In the genomic region with DNA sequence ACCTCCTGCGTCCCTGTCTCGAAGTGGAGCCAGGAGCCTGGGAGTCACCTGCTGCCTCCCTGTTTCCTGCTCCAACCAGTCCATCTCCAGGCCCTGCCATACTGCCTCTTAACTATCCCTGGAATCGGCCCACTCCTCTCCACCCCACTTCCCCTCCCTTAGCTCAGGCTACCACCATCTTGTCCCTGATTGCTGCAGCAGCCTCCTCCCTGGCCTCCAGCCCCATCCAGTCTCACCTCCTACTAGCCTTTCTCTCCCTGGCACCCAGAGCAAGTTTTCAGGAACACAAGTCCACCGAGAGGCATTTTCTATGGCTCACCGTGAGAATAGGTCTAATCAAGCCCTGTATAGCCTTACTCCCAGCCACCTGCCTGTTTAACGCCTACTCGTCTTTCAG, we compare ENCODE assay signal across 8 cellular contexts. TPM values are rescaled to one million over a fixed set of nuclear protein-coding genes. Genes with fewer than 3 reads are reported as not detected.
A peak's percentile ranks its signal among the peaks of the same experiment; 100 is the strongest.
DNase-seq lines count a peak whose midpoint lies in the region; ATAC-seq, FAIRE-seq and TF ChIP-seq lines count a peak whose summit lies in the region.

No MANE protein-coding gene starts in this region.

- FAIRE-seq in small intestine (lab: Jason Lieb, UNC) (no peak), H54 (lab: Jason Lieb, UNC) (no peak)

- DNase-seq in HAP-1 (ENCODE audit: low spot score in 2 of 2), result no peak
- no peak for DNase-seq in WERI-Rb-1
- DNase-seq in iPS DF 6.9 (ENCODE audit: low read depth, low spot score), result no peak
- DNase-seq in small intestine, result no peak
- no peak for DNase-seq in activated effector memory CD4-positive, alpha-beta T cell treated with Interleukin-2 at 50 U/mL for 16 hours
- no peak for DNase-seq in sciatic nerve (ENCODE audit: low spot score)
- DNase-seq in H54 (ENCODE audit: insufficient read length, low spot score), result no peak

- ATAC-seq in sciatic nerve (no peak), GM19395 (IDR thresholded peaks at IDR 0.05; ENCODE audit: unreplicated experiment) (no peak)

- H3K36me3 ChIP-seq in HAP-1 (replicated peaks) (no peaks in the 10 kb centered on the region), WERI-Rb-1 (peaks cover 2% of the 10 kb centered on the region; the same call in 1 of the 2 replicates), iPS DF 6.9 (ENCODE audit: control insufficient read depth, insufficient read depth, low read length) (no peaks in the 10 kb centered on the region), small intestine (ENCODE audit: control insufficient read depth in 2 of 2, insufficient read depth in 2 of 2, low read length in 2 of 2) (no peaks in the 10 kb centered on the region)

- no CpG with 5 or more reads among the region's 7 CpGs for WGBS in iPS DF 6.9 (ENCODE audit: insufficient coverage, insufficient read length)
- 57 to 69% (median 67%) methylated on average over 7 of the region's 7 CpGs for WGBS in small intestine, 3 donors

- no peak for TF ChIP-seq CTCF in WERI-Rb-1 (IDR thresholded peaks at IDR 0.05; ENCODE audit: low read depth, low read length)

- H3K27me3 ChIP-seq in HAP-1 (ENCODE audit: low read depth) (no peaks in the 10 kb centered on the region), WERI-Rb-1 (ENCODE audit: insufficient read depth, low read depth, severe bottlenecking) (no peaks in the 10 kb centered on the region), iPS DF 6.9 (ENCODE audit: control insufficient read depth, insufficient read depth, low read length) (no peaks in the 10 kb centered on the region), small intestine (ENCODE audit: control insufficient read depth in 2 of 2, insufficient read depth in 2 of 2, low read length in 2 of 2) (no peaks in the 10 kb centered on the region)

- H3K27ac ChIP-seq in WERI-Rb-1, result peak overlapping the region; percentile 84
- no peak overlapping the region for H3K27ac ChIP-seq in iPS DF 6.9 (ENCODE audit: low read length)
- peak overlapping the region; percentile 58 to 83 for H3K27ac ChIP-seq in small intestine (ENCODE audit: low read depth in 1 of 2, low read length in 1 of 2)

- H3K9me3 ChIP-seq in HAP-1, result no peaks in the 10 kb centered on the region
- H3K9me3 ChIP-seq in WERI-Rb-1 (ENCODE audit: severe bottlenecking), result no peaks in the 10 kb centered on the region
- H3K9me3 ChIP-seq in iPS DF 6.9 (ENCODE audit: control insufficient read depth, insufficient read depth, low read length), result no peaks in the 10 kb centered on the region
- H3K9me3 ChIP-seq in small intestine (ENCODE audit: control insufficient read depth, low read depth), result no peaks in the 10 kb centered on the region

- no peak for TF ChIP-seq POLR2A in H54 (IDR thresholded peaks at IDR 0.05; ENCODE audit: low read depth, low read length)

- H3K4me3 ChIP-seq in HAP-1 (peak overlapping the region; percentile 46), WERI-Rb-1 (ENCODE audit: low read depth, low read length) (peak overlapping the region; percentile 26), iPS DF 6.9 (ENCODE audit: low read length) (peak overlapping the region; percentile 65; the same call in 1 of the 2 replicates), small intestine (ENCODE audit: low read depth in 1 of 2, low read length in 2 of 2) (no peak overlapping the region)

- H3K4me1 ChIP-seq in HAP-1 (peaks cover 9% of the 10 kb centered on the region), iPS DF 6.9 (ENCODE audit: control insufficient read depth, insufficient read depth, low read length) (peaks cover 15% of the 10 kb centered on the region), small intestine (ENCODE audit: control insufficient read depth in 2 of 2, insufficient read depth in 1 of 2, low read depth in 1 of 2, low read length in 1 of 2) (peaks cover 6 to 8% of the 10 kb centered on the region in 2 donors)

- intact Hi-C loops in sciatic nerve (cut with DNase I), result no loop called here

- in situ Hi-C loops in HAP-1 (cut with MboI; ENCODE audit: low sequenced_read_pairs), result no loop called here

RNA-seq across cellular contexts. Expression of gene CAMKK1, which starts 0.9 kb away (rescaled TPM):
- polyA plus RNA-seq in small intestine, result 1 to 10 TPM in 2 of 3 donors, under 1 TPM in 1; 0.22 to 3.9 (median 2.4) TPM
- total RNA-seq in sciatic nerve, result 7.7 TPM

RNA-seq across cellular contexts. Expression of gene P2RX1, which starts 22.5 kb away (rescaled TPM):
- 1 to 10 TPM in 2 of 3 donors, not detected in 1; 2.2 to 3.2 TPM for polyA plus RNA-seq in small intestine
- total RNA-seq in sciatic nerve, result 7.3 TPM

RNA-seq across cellular contexts. Expression of gene NCBP3, which starts 47.7 kb away (rescaled TPM):
- polyA plus RNA-seq in small intestine, result 10 to 100 TPM; 14.9 to 26.4 (median 15.9) TPM
- 42.3 TPM for total RNA-seq in sciatic nerve

Comparison
In these comparisons a context has a peak if more than half of its experiments do, and no peak if none do; other contexts are left out.
1. H3K4me3 ChIP-seq: peak in HAP-1 (single experiment), WERI-Rb-1 (single experiment) and iPS DF 6.9 (single experiment); none in small intestine (0 of 2).